8 cellular contexts compared by ENCODE assay signal in the genomic region with DNA sequence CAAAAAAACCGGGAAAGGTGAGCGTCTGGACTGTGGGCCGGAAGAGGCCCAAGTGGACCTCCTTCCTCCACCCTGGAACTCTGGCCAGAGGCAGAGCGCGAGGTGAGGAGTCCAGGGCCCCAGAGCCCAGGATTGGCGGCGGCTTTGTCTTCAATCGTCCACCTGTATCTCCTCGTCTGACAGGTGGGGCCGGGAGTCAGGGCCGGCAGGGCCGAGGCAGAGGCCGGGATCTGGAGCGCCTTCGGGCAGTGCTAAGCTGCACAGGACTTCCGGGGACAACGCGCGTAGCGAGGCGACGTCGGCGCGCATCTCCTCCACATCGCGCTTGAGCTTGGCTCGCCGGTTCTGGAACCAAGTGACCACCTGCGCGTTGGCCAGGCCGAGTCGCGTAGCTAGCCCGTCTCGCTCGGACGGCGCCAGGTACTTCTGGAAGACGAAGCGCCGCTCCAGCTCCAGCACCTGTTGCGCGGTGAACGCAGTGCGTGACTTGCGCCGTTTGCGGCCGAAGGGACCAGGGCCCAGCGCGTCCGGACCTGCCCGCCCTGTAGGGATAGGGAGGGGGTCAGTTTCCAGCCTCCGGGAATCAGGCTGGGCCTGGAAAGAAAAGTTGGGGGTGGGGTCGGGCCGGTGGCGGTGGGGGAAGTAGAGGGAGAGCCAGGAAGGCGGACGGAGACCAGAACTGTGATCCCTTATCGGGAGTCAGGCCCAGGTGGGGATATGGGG. TPM values are rescaled to one million over a fixed set of nuclear protein-coding genes. Genes with fewer than 3 reads are reported as not detected.
DNase-seq lines count a peak whose midpoint lies in the region; ATAC-seq and TF ChIP-seq lines count a peak whose summit lies in the region.

No MANE protein-coding gene starts in this region.

- H3K4me1 Mint-ChIP-seq in activated CD4-positive, alpha-beta T cell treated with anti-CD3 and anti-CD28 coated beads for 36 hours, result peaks cover 24% of the 10 kb centered on the region
- peaks cover 31% of the 10 kb centered on the region for H3K4me1 Mint-ChIP-seq in activated naive CD4-positive, alpha-beta T cell treated with anti-CD3 and anti-CD28 coated beads, Interleukin-2, amount 50 U/mL, for 24 hours

- WGBS in smooth muscle cell (ENCODE audit: low lambda C conversion rate), result 2% methylated on average over 61 of the region's 61 CpGs

- H3K9ac ChIP-seq in iPS-20b (ENCODE audit: low read depth, low read length), result no peak overlapping the region
- no peak overlapping the region for H3K9ac ChIP-seq in smooth muscle cell (ENCODE audit: low read depth)

- peak overlapping the region; percentile 77 for H3K4me3 Mint-ChIP-seq in activated CD4-positive, alpha-beta T cell treated with anti-CD3 and anti-CD28 coated beads for 36 hours
- H3K4me3 Mint-ChIP-seq in activated naive CD4-positive, alpha-beta T cell treated with anti-CD3 and anti-CD28 coated beads, Interleukin-2, amount 50 U/mL, for 24 hours, result peak overlapping the region; percentile 82

- H3K27ac ChIP-seq in iPS-20b (ENCODE audit: low read length) (no peak overlapping the region), smooth muscle cell (ENCODE audit: low read depth) (no peak overlapping the region)

- H3K9me3 ChIP-seq in iPS-20b (ENCODE audit: insufficient read depth, low read depth, low read length) (peaks cover 3% of the 10 kb centered on the region; the same call in 1 of the 2 replicates), smooth muscle cell (replicated peaks; ENCODE audit: low read depth) (no peaks in the 10 kb centered on the region)

- intact Hi-C loops in activated CD4-positive, alpha-beta T cell treated with anti-CD3 and anti-CD28 coated beads for 36 hours (cut with DNase I, micrococcal nuclease), result loop anchor here (2.0 to 5.0 kb wide), 2 partner anchors 34 to 57 kb away; a partner anchor contains a TSS

- no peaks in the 10 kb centered on the region for H3K79me2 ChIP-seq in smooth muscle cell (ENCODE audit: low read depth)

- H4K20me1 ChIP-seq in smooth muscle cell (ENCODE audit: low read depth), result no peaks in the 10 kb centered on the region

- ATAC-seq in activated CD4-positive, alpha-beta T cell treated with anti-CD3 and anti-CD28 coated beads for 36 hours, result peak; percentile 31
- no peak for ATAC-seq in GM21515 (IDR thresholded peaks at IDR 0.05; ENCODE audit: unreplicated experiment)
- ATAC-seq in GM18519 (IDR thresholded peaks at IDR 0.05; ENCODE audit: low FRiP score, unreplicated experiment), result no peak

- H3K4me1 ChIP-seq in iPS-20b (ENCODE audit: insufficient read depth, low read length) (peaks cover 5% of the 10 kb centered on the region; the same call in 1 of the 2 replicates), smooth muscle cell (ENCODE audit: low read depth) (peaks cover 27% of the 10 kb centered on the region)

- H2AFZ ChIP-seq in smooth muscle cell (ENCODE audit: low read depth), result no peak overlapping the region

- peaks cover 93% of the 10 kb centered on the region for H3K27me3 ChIP-seq in iPS-20b (ENCODE audit: insufficient read depth, low read length)
- peaks cover 49% of the 10 kb centered on the region for H3K27me3 ChIP-seq in smooth muscle cell (ENCODE audit: low read depth)

- no peaks in the 10 kb centered on the region for H3K9me3 Mint-ChIP-seq in activated CD4-positive, alpha-beta T cell treated with anti-CD3 and anti-CD28 coated beads for 36 hours (ENCODE audit: low read depth)
- no peaks in the 10 kb centered on the region for H3K9me3 Mint-ChIP-seq in activated naive CD4-positive, alpha-beta T cell treated with anti-CD3 and anti-CD28 coated beads, Interleukin-2, amount 50 U/mL, for 24 hours

- POLR2A ChIA-PET in activated CD4-positive, alpha-beta T cell treated with anti-CD3 and anti-CD28 coated beads for 36 hours (lab: Charles Lee), result interaction anchor here (0.6 kb wide), 1 partner anchor 69 kb away, joined by 3 read pairs; no protein-coding TSS in a partner anchor

- H3K27ac Mint-ChIP-seq in activated CD4-positive, alpha-beta T cell treated with anti-CD3 and anti-CD28 coated beads for 36 hours, result peak overlapping the region; percentile 15
- H3K27ac Mint-ChIP-seq in activated naive CD4-positive, alpha-beta T cell treated with anti-CD3 and anti-CD28 coated beads, Interleukin-2, amount 50 U/mL, for 24 hours, result peak overlapping the region; percentile 5

- CTCF ChIA-PET in activated CD4-positive, alpha-beta T cell treated with anti-CD3 and anti-CD28 coated beads for 36 hours (lab: Charles Lee), result interaction anchor here (1.3 kb wide), 1 partner anchor 15 kb away, joined by 5 read pairs; a partner anchor contains a TSS

- H3K4me2 ChIP-seq in smooth muscle cell, result peak overlapping the region; percentile 88

- peaks cover 45% of the 10 kb centered on the region for H3K27me3 Mint-ChIP-seq in activated CD4-positive, alpha-beta T cell treated with anti-CD3 and anti-CD28 coated beads for 36 hours
- H3K27me3 Mint-ChIP-seq in activated naive CD4-positive, alpha-beta T cell treated with anti-CD3 and anti-CD28 coated beads, Interleukin-2, amount 50 U/mL, for 24 hours, result peaks cover 29% of the 10 kb centered on the region

- H3K36me3 Mint-ChIP-seq in activated CD4-positive, alpha-beta T cell treated with anti-CD3 and anti-CD28 coated beads for 36 hours (ENCODE audit: low read depth), result peaks cover 7% of the 10 kb centered on the region
- peaks cover 7% of the 10 kb centered on the region for H3K36me3 Mint-ChIP-seq in activated naive CD4-positive, alpha-beta T cell treated with anti-CD3 and anti-CD28 coated beads, Interleukin-2, amount 50 U/mL, for 24 hours

- H3K4me3 ChIP-seq in iPS-20b (ENCODE audit: low read length) (peak overlapping the region; percentile 66), smooth muscle cell (peak overlapping the region; percentile 46)

- H3K36me3 ChIP-seq in iPS-20b (ENCODE audit: insufficient read depth, low read depth, low read length) (peaks cover 16% of the 10 kb centered on the region), smooth muscle cell (ENCODE audit: low read depth) (no peaks in the 10 kb centered on the region)

- no peak for TF ChIP-seq CTCF in smooth muscle cell (IDR thresholded peaks at IDR 0.05; ENCODE audit: borderline replicate concordance, insufficient read depth, poor library complexity, severe bottlenecking)

- H3F3A ChIP-seq in smooth muscle cell (ENCODE audit: low read depth), result peaks cover 5% of the 10 kb centered on the region

- peak; percentile 52 for DNase-seq in activated CD4-positive, alpha-beta T cell treated with anti-CD3 and anti-CD28 coated beads for 36 hours
- DNase-seq in activated CD4-positive, alpha-beta T cell treated with anti-CD3 and anti-CD28 coated beads for 4 hours, result no peak
- no peak for DNase-seq in smooth muscle cell (lab: John Stamatoyannopoulos, UW; ENCODE audit: unreplicated experiment)
- no peak for DNase-seq in NCI-H2081 (lab: John Stamatoyannopoulos, UW)

RNA-seq across cellular contexts. Expression of a gene that starts 1.5 kb away (rescaled TPM):
- total RNA-seq in activated CD4-positive, alpha-beta T cell treated with anti-CD3 and anti-CD28 coated beads for 36 hours, result under 1 TPM in 1 of 2 experiments, not detected in 1; 0.28 TPM
- 1.7 and 2.4 TPM in 2 replicates for total RNA-seq in smooth muscle cell
- 1.5 and 1.6 TPM in 2 replicates for polyA plus RNA-seq in smooth muscle cell

RNA-seq across cellular contexts. Expression of a gene that starts 9.6 kb away (rescaled TPM):
- total RNA-seq in activated CD4-positive, alpha-beta T cell treated with anti-CD3 and anti-CD28 coated beads for 36 hours, result 10 to 100 TPM; 21.7 to 28.7 TPM
- total RNA-seq in smooth muscle cell, result 19.1 and 23.7 TPM in 2 replicates
- 29.3 and 34.3 TPM in 2 replicates for polyA plus RNA-seq in smooth muscle cell

RNA-seq across cellular contexts. Expression of a gene that starts 15.1 kb away (rescaled TPM):
- total RNA-seq in activated CD4-positive, alpha-beta T cell treated with anti-CD3 and anti-CD28 coated beads for 36 hours, result 10 to 100 TPM; 24.0 to 24.6 TPM
- 18.7 and 23.3 TPM in 2 replicates for total RNA-seq in smooth muscle cell
- 17.3 and 19.9 TPM in 2 replicates for polyA plus RNA-seq in smooth muscle cell

RNA-seq across cellular contexts. Expression of a gene that starts 15.1 kb away (rescaled TPM):
- total RNA-seq in activated CD4-positive, alpha-beta T cell treated with anti-CD3 and anti-CD28 coated beads for 36 hours, result 10 to 100 TPM in 1 of 2 experiments, 1 to 10 TPM in 1; 9.7 to 13.2 TPM
- total RNA-seq in smooth muscle cell, result 5.5 and 8.0 TPM in 2 replicates
- 7.7 and 10.8 TPM in 2 replicates for polyA plus RNA-seq in smooth muscle cell

RNA-seq across cellular contexts. Expression of a gene that starts 16.3 kb away (rescaled TPM):
- under 1 TPM; 0.18 to 0.21 TPM for total RNA-seq in activated CD4-positive, alpha-beta T cell treated with anti-CD3 and anti-CD28 coated beads for 36 hours
- not detected in 2 replicates for total RNA-seq in smooth muscle cell
- polyA plus RNA-seq in smooth muscle cell, result 0.80 TPM in 1 of 2 replicates, not detected in the other
